Comparison of ENCODE assay signal across 2 cellular contexts in the genomic region with DNA sequence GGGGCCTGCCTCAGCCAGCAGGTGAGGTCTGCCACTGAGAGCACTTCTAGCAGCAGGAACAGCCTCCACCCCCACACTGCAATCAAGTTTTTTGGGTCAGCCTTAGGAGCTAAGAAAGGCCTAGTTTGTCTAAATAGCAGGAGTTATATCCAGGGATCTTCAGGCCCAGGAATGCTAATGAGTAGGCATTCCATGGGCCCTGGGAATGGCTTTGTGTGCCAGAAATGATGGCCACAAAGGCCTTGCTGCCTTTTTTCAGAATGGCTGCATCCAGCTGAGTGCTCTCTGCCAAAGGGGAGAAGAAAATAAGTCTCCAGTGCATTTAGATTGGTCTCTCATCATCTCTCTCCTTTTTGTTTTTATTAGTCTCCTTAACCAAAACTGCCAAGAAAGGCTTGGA.
A peak's percentile ranks its signal among the peaks of the same experiment; 100 is the strongest.
TF ChIP-seq lines count a peak whose summit lies in the region.

No MANE protein-coding gene starts in this region.

TF ChIP-seq in H1, 55 proteins besides CTCF, POLR2A, EP300 and RAD21:
- peak; percentile 53; the same call in 1 of the 2 replicates for TF ChIP-seq POLR2AphosphoS5 (IDR thresholded peaks at IDR 0.05; ENCODE audit: low read depth, low read length)
- TF ChIP-seq, protein P1, sequence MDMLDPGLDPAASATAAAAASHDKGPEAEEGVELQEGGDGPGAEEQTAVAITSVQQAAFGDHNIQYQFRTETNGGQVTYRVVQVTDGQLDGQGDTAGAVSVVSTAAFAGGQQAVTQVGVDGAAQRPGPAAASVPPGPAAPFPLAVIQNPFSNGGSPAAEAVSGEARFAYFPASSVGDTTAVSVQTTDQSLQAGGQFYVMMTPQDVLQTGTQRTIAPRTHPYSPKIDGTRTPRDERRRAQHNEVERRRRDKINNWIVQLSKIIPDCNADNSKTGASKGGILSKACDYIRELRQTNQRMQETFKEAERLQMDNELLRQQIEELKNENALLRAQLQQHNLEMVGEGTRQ (IDR thresholded peaks at IDR 0.05; ENCODE audit: low read length) = no peak
- no peak for TF ChIP-seq SP2 (IDR thresholded peaks at IDR 0.05; ENCODE audit: low read length)
- TF ChIP-seq GTF2F1 (IDR thresholded peaks at IDR 0.05; ENCODE audit: borderline replicate concordance, low read depth, low read length) = no peak
- TF ChIP-seq ASH2L (IDR thresholded peaks at IDR 0.05; ENCODE audit: low read length) = no peak
- TF ChIP-seq TEAD4 (IDR thresholded peaks at IDR 0.05; ENCODE audit: low read depth, low read length) = peak; percentile 43; the same call in 1 of the 2 replicates
- TF ChIP-seq, protein P2, sequence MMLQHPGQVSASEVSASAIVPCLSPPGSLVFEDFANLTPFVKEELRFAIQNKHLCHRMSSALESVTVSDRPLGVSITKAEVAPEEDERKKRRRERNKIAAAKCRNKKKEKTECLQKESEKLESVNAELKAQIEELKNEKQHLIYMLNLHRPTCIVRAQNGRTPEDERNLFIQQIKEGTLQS (IDR thresholded peaks at IDR 0.05; ENCODE audit: insufficient read depth, low read depth, low read length) = no peak
- no peak for TF ChIP-seq HDAC2 (IDR thresholded peaks at IDR 0.05; ENCODE audit: borderline replicate concordance in 1 of 2, low read depth in 2 of 2, low read length in 2 of 2)
- no peak for TF ChIP-seq ZNF274 (IDR thresholded peaks at IDR 0.05; ENCODE audit: borderline replicate concordance, extremely low read depth, low read length)
TF ChIP-seq in H1: peak in this region for 2.

TF ChIP-seq in GM12891, 5 proteins besides CTCF, POLR2A, EP300 and RAD21:
- TF ChIP-seq PAX5 (IDR thresholded peaks at IDR 0.05; ENCODE audit: insufficient read depth, low read length, severe bottlenecking) (no peak), SPI1 (IDR thresholded peaks at IDR 0.05; ENCODE audit: low read depth, low read length) (no peak), POU2F2 (IDR thresholded peaks at IDR 0.05; ENCODE audit: low read depth, low read length) (no peak), POLR2AphosphoS5 (IDR thresholded peaks at IDR 0.05; ENCODE audit: low read depth, low read length) (no peak), TAF1 (IDR thresholded peaks at IDR 0.05; ENCODE audit: low read depth, low read length) (no peak)
TF ChIP-seq in GM12891: peak in this region for 0.
